ENCODE assay signal across 2 cellular contexts in the genomic region with DNA sequence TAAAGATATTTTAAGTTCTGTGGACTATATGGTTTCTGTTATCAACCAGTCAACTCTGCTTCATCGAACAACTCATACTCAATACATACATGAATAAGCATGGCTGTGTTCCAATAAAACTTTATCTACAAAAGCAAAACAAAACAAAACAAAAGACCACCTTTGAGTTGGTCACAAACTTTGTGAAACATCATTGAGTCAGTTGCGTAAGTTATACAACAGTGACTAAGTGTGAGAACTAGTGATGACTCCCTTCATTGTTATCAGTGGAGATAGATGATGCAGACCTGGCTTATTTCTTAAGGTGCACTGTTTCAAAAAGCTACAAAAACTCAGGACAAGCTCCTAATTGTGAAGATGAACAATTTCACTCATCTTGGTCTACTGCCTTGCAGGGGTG.
TF ChIP-seq lines count a peak whose summit lies in the region.

No MANE protein-coding gene starts in this region.

TF ChIP-seq in A549, 52 proteins besides CTCF, POLR2A, EP300 and RAD21:
- no peak for TF ChIP-seq ZC3H11A (IDR thresholded peaks at IDR 0.05)
- TF ChIP-seq JUNB (IDR thresholded peaks at IDR 0.05): peak; percentile 32; the same call in 1 of the 2 replicates
- no peak for TF ChIP-seq PBX3 (IDR thresholded peaks at IDR 0.05)
- peak; percentile 49 to 58; a peak in 2 of 4 replicates for TF ChIP-seq CEBPB (IDR thresholded peaks at IDR 0.05)
- TF ChIP-seq EHMT2 (IDR thresholded peaks at IDR 0.05; ENCODE audit: low read depth): no peak
- TF ChIP-seq POLR2AphosphoS2 (conservative IDR thresholded peaks at IDR 0.05; ENCODE audit: low read length): no peak
- 0 out of 2 replicates have a peak, but pooled peaks have one; percentile 14 for TF ChIP-seq GATA3 (IDR thresholded peaks at IDR 0.05; ENCODE audit: borderline replicate concordance)
- TF ChIP-seq ATOH8 (CRISPR knock-in tag; IDR thresholded peaks at IDR 0.05; ENCODE audit: low read depth): no peak
- no peak for TF ChIP-seq RFX5 (IDR thresholded peaks at IDR 0.05)
- TF ChIP-seq FOSL2 (IDR thresholded peaks at IDR 0.05): peak; percentile 56
- TF ChIP-seq FOSL2 (CRISPR knock-in tag; IDR thresholded peaks at IDR 0.05): peak; percentile 71

TF ChIP-seq in IMR-90, 13 proteins besides CTCF, POLR2A, EP300 and RAD21:
- no peak for TF ChIP-seq SMC3 (IDR thresholded peaks at IDR 0.05; ENCODE audit: low read depth, low read length)
- TF ChIP-seq CEBPB (IDR thresholded peaks at IDR 0.05; ENCODE audit: low read depth, low read length): peak; percentile 75
- TF ChIP-seq RCOR1 (IDR thresholded peaks at IDR 0.05; ENCODE audit: insufficient replicate concordance, low read length): no peak
